27 cellular contexts compared by ENCODE assay signal in the genomic region with DNA sequence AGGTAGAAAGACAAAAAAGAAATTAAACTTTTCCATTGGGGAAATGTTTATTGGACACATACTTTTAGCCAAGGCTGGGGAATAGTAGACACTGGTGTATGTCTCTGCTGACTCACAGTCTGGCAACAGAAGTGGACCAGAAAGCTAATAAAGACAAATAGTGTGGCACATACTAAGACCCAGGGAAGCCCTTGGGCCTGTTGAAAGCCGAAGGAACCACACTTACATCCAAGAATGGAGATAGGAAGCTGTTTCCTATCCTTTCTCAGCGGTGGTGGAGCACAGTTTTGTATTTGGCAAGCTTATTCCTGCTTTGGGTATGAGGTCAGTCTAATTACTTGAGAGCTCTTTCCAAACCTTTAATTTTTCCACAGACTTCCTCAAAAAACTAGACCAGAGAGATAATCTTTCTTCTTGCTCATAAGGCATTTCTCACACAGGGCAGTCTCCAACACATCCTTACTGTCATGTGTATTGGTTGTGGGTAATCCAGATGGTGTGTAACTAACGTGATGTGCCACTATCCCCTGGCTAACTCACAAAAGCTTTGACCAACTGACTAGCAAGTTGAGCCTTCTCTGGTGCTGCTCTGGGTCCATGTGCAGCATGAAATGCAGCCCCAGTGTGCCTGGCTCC.
"Had no signal": no experiment of that assay in that cellular context is flagged by ENCODE, and none has a peak within 500 bp of the region (broad histone marks: within the 10 kb centered on the region; RNA-seq: fewer than 3 reads in every experiment).

No MANE protein-coding gene starts in this region.

- DNase-seq: activated CD4-positive, alpha-beta T cell treated with anti-CD3 and anti-CD28 coated beads, Interleukin-2, amount 50 U/mL, for 1 hour; activated CD4-positive, CD25-positive, alpha-beta regulatory T cell treated with anti-CD3 and anti-CD28 coated beads, Interleukin-2, amount 50 U/mL, for 72 hours; activated CD8-positive, alpha-beta memory T cell treated with anti-CD3 and anti-CD28 coated beads, Interleukin-2, amount 50 U/mL, for 4 hours; activated T-cell treated with anti-CD3 and anti-CD28 coated beads, Interleukin-2, amount 50 U/mL, for 24 hours; brain microvascular endothelial cell; central memory CD4-positive, alpha-beta T cell; effector memory CD4-positive, alpha-beta T cell; esophagus squamous epithelium; gastrocnemius medialis; head of caudate nucleus; islet precursor cell; left colon; midbrain; stimulated activated CD4-positive, alpha-beta T cell treated with anti-CD3 and anti-CD28 coated beads, Interleukin-12 subunit alpha, Interleukin-12 subunit beta, amount 100 ng/mL, for 4 hours; stimulated activated CD4-positive, alpha-beta T cell treated with anti-CD3 and anti-CD28 coated beads, Interleukin-4, amount 100 ng/mL, for 4 hours; stimulated activated naive CD8-positive, alpha-beta T cell treated with anti-CD3 and anti-CD28 coated beads, Interleukin-15, Interleukin-2, amounts not matched to agents 100 U/mL and 50 U/mL, for 24 hours; substantia nigra; T-cell; tibial artery; WERI-Rb-1 had no signal

- H3K9me3 ChIP-seq: ascending aorta, esophagus squamous epithelium, gastrocnemius medialis, neutrophil, tibial artery had no signal

- H3K4me1 ChIP-seq: ascending aorta, esophagus squamous epithelium, gastrocnemius medialis, parathyroid adenoma, tibial artery had no signal

- H3K4me3 ChIP-seq: ascending aorta, esophagus squamous epithelium, gastrocnemius medialis, tibial artery had no signal

- FAIRE-seq: TTC549 had no signal

- H3K36me3 ChIP-seq: ascending aorta, brain microvascular endothelial cell, esophagus squamous epithelium, gastrocnemius medialis, neutrophil, tibial artery, WERI-Rb-1 had no signal

- ATAC-seq: activated naive CD4-positive, alpha-beta T cell treated with anti-CD3 and anti-CD28 coated beads, Interleukin-2, amount 50 U/mL, for 72 hours; activated T-helper 17 cell treated with anti-CD3 and anti-CD28 coated beads, Interleukin-2, amount 50 U/mL, for 72 hours; gastrocnemius medialis; left colon; SK-N-SH treated with all-trans-retinoic acid at 6 μM for 48 hours; stimulated activated naive CD8-positive, alpha-beta T cell treated with anti-CD3 and anti-CD28 coated beads, Interleukin-15, Interleukin-2, amounts not matched to agents 100 U/mL and 50 U/mL, for 24 hours; T-cell had no signal

- H3K27ac ChIP-seq: ascending aorta, brain microvascular endothelial cell, gastrocnemius medialis, neutrophil, parathyroid adenoma, tibial artery, WERI-Rb-1 had no signal

- H3K27me3 ChIP-seq: ascending aorta, brain microvascular endothelial cell, esophagus squamous epithelium, gastrocnemius medialis, neutrophil had no signal

- H3K9ac ChIP-seq: parathyroid adenoma had no signal
